ENCODE assay signal across 30 cellular contexts in genomic region chr19:55685776-55686175, GRCh38.
"Had no signal": no experiment of that assay in that cellular context is flagged by ENCODE, and none has a peak within 500 bp of the region (broad histone marks: within the 10 kb centered on the region; RNA-seq: fewer than 3 reads in every experiment).

No MANE protein-coding gene starts in this region.

- FAIRE-seq: pancreas had no signal

- ATAC-seq: activated T-cell treated with anti-CD3 and anti-CD28 coated beads, Interleukin-2, amount 50 U/mL, for 4 hours; esophagus mucosa; left lung; lower lobe of right lung; pancreas; psoas muscle had no signal

- H3K27me3 ChIP-seq: adrenal gland, cardiac muscle cell, left lung, pancreas, upper lobe of left lung, vagina had no signal

- H3K27ac Mint-ChIP-seq: activated CD4-positive, alpha-beta memory T cell treated with anti-CD3 and anti-CD28 coated beads, Interleukin-2, amount 10 ng/mL, durations not matched to agents 7 days and 5 days; activated CD4-positive, alpha-beta T cell treated with anti-CD3 and anti-CD28 coated beads, Interleukin-2, amount 10 ng/mL, durations not matched to agents 24 days and 14 days; activated naive CD8-positive, alpha-beta T cell treated with anti-CD3 and anti-CD28 coated beads for 36 hours; brain; stimulated activated naive CD8-positive, alpha-beta T cell treated with anti-CD3 and anti-CD28 coated beads, Interleukin-15, Interleukin-2, amounts not matched to agents 100 ng/mL and 50 ng/mL, for 24 hours; T-helper 1 cell treated with Interleukin-12 subunit alpha and Interleukin-12 subunit beta and Interleukin-4 antibody, amounts not matched to agents 30 μg/mL and 1 μg/mL, for 36 hours had no signal

- H3K4me1 Mint-ChIP-seq: activated CD4-positive, alpha-beta T cell treated with anti-CD3 and anti-CD28 coated beads, Interleukin-2, amount 10 ng/mL, durations not matched to agents 24 days and 14 days; brain had no signal

- H3K27ac ChIP-seq: adrenal gland, cardiac muscle cell, left lung, lower lobe of right lung, pancreas, psoas muscle, upper lobe of left lung, vagina had no signal

- H3K9me3 ChIP-seq: adrenal gland, left lung, lower lobe of right lung, pancreas, psoas muscle, upper lobe of left lung, vagina had no signal

- DNase-seq: activated CD4-positive, alpha-beta memory T cell treated with anti-CD3 and anti-CD28 coated beads, Interleukin-2, amount 10 ng/mL, durations not matched to agents 7 days and 5 days; activated CD4-positive, alpha-beta T cell treated with anti-CD3 and anti-CD28 coated beads, Interleukin-2, amount 10 ng/mL, durations not matched to agents 24 days and 14 days; activated CD4-positive, CD25-positive, alpha-beta regulatory T cell treated with anti-CD3 and anti-CD28 coated beads, Interleukin-2, amount 50 U/mL, for 72 hours; activated CD8-positive, alpha-beta memory T cell treated with anti-CD3 and anti-CD28 coated beads, Interleukin-2, amount 50 U/mL, for 48 hours; activated naive CD4-positive, alpha-beta T cell; activated naive CD8-positive, alpha-beta T cell treated with anti-CD3 and anti-CD28 coated beads for 36 hours; activated T-cell treated with anti-CD3 and anti-CD28 coated beads, Interleukin-2, amount 50 U/mL, for 4 hours; adrenal gland; cortex of kidney; foreskin fibroblast; head of caudate nucleus; kidney glomerular epithelial cell; mesenchymal stem cell; stimulated activated CD4-positive, alpha-beta T cell treated with anti-CD3 and anti-CD28 coated beads, Interleukin-15, amount 100 ng/mL, for 24 hours; stimulated activated CD4-positive, alpha-beta T cell treated with anti-CD3 and anti-CD28 coated beads, Interleukin-2, amount 100 ng/mL, for 24 hours; substantia nigra; SW 1271; T1000 had no signal

- H3K27me3 Mint-ChIP-seq: activated CD4-positive, alpha-beta memory T cell treated with anti-CD3 and anti-CD28 coated beads, Interleukin-2, amount 10 ng/mL, durations not matched to agents 7 days and 5 days; activated CD4-positive, alpha-beta T cell treated with anti-CD3 and anti-CD28 coated beads, Interleukin-2, amount 10 ng/mL, durations not matched to agents 24 days and 14 days; activated naive CD8-positive, alpha-beta T cell treated with anti-CD3 and anti-CD28 coated beads for 36 hours; brain; stimulated activated naive CD8-positive, alpha-beta T cell treated with anti-CD3 and anti-CD28 coated beads, Interleukin-15, Interleukin-2, amounts not matched to agents 100 ng/mL and 50 ng/mL, for 24 hours had no signal

- H3K4me3 Mint-ChIP-seq: activated CD4-positive, alpha-beta memory T cell treated with anti-CD3 and anti-CD28 coated beads, Interleukin-2, amount 10 ng/mL, durations not matched to agents 7 days and 5 days; activated CD4-positive, alpha-beta T cell treated with anti-CD3 and anti-CD28 coated beads, Interleukin-2, amount 10 ng/mL, durations not matched to agents 24 days and 14 days; activated naive CD8-positive, alpha-beta T cell treated with anti-CD3 and anti-CD28 coated beads for 36 hours; activated T-cell treated with anti-CD3 and anti-CD28 coated beads, Interleukin-2, amount 50 U/mL, for 4 hours; brain; stimulated activated naive CD8-positive, alpha-beta T cell treated with anti-CD3 and anti-CD28 coated beads, Interleukin-15, Interleukin-2, amounts not matched to agents 100 ng/mL and 50 ng/mL, for 24 hours; T-helper 1 cell treated with Interleukin-12 subunit alpha and Interleukin-12 subunit beta and Interleukin-4 antibody, amounts not matched to agents 30 μg/mL and 1 μg/mL, for 36 hours had no signal

- H3K4me3 ChIP-seq: adrenal gland, cardiac muscle cell, left lung, lower lobe of right lung, pancreas, psoas muscle, smooth muscle cell, upper lobe of left lung, vagina had no signal

- H3K4me1 ChIP-seq: psoas muscle, vagina had no signal

- H3K9me3 Mint-ChIP-seq: activated CD4-positive, alpha-beta memory T cell treated with anti-CD3 and anti-CD28 coated beads, Interleukin-2, amount 10 ng/mL, durations not matched to agents 7 days and 5 days; activated CD4-positive, alpha-beta T cell treated with anti-CD3 and anti-CD28 coated beads, Interleukin-2, amount 10 ng/mL, durations not matched to agents 24 days and 14 days; activated naive CD8-positive, alpha-beta T cell treated with anti-CD3 and anti-CD28 coated beads for 36 hours; activated T-cell treated with anti-CD3 and anti-CD28 coated beads, Interleukin-2, amount 50 U/mL, for 4 hours; brain; stimulated activated naive CD8-positive, alpha-beta T cell treated with anti-CD3 and anti-CD28 coated beads, Interleukin-15, Interleukin-2, amounts not matched to agents 100 ng/mL and 50 ng/mL, for 24 hours; T-helper 1 cell treated with Interleukin-12 subunit alpha and Interleukin-12 subunit beta and Interleukin-4 antibody, amounts not matched to agents 30 μg/mL and 1 μg/mL, for 36 hours had no signal
